7 cellular contexts compared by ENCODE assay signal in genomic region chr2:133927894-133928293, GRCh38.
"Had no signal": no experiment of that assay in that cellular context is flagged by ENCODE, and none has a peak within 500 bp of the region (broad histone marks: within the 10 kb centered on the region; RNA-seq: fewer than 3 reads in every experiment).

No MANE protein-coding gene starts in this region.

- ATAC-seq: K562 had no signal

- H3K27ac ChIP-seq: HL-60, KMS-11 had no signal

- H3K9ac ChIP-seq: KMS-11 had no signal

- DNase-seq: IMR-90, KBM-7, KG1 had no signal

- FAIRE-seq: HTR-8/SVneo, K562 had no signal

- H3K4me3 ChIP-seq: K562 had no signal

- H3K4me2 ChIP-seq: KMS-11 had no signal
